In the genomic region with DNA sequence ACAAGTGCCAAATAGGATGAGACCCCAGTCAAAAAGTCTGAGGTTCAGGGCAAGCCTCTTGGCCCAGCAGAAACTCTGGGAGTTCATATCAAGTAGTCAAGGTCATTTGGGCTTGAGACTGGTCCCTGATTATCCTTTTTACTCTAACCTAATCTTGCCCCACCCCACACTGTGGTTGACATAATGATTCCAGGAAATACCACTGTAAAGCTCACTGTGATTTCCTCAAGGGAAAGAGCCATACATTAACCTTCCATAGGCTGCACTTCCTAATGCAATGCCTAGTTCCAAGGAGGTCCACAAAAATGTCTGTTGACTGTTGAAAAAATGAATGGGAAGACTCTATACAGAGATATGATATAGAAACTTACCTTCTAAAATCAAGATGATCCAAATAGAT, we compare ENCODE assay signal across 8 cellular contexts.
"Had no signal": no experiment of that assay in that cellular context is flagged by ENCODE, and none has a peak within 500 bp of the region (broad histone marks: within the 10 kb centered on the region; RNA-seq: fewer than 3 reads in every experiment).

No MANE protein-coding gene starts in this region.

- FAIRE-seq: G401.6, GM12878, GM12891, GM12892, GM18507, GM19239 had no signal

- ATAC-seq: GM12878 had no signal

- H3K4me3 ChIP-seq: GM12878 had no signal

- DNase-seq: GDM1, GF-D8 had no signal
